29 cellular contexts compared by ENCODE assay signal in genomic region chr17:69704935-69705334, GRCh38.
"Had no signal": no experiment of that assay in that cellular context is flagged by ENCODE, and none has a peak within 500 bp of the region (broad histone marks: within the 10 kb centered on the region; RNA-seq: fewer than 3 reads in every experiment).

No MANE protein-coding gene starts in this region.

- H3K4me3 ChIP-seq: ascending aorta, breast epithelium, cardiac muscle cell, colonic mucosa, esophagus squamous epithelium, gastroesophageal sphincter, heart right ventricle, hepatocyte had no signal

- H3K4me1 ChIP-seq: ascending aorta, breast epithelium, colonic mucosa, gastroesophageal sphincter, heart right ventricle had no signal

- H2AFZ ChIP-seq: hepatocyte had no signal

- H3K4me2 ChIP-seq: hepatocyte had no signal

- ATAC-seq: activated naive CD4-positive, alpha-beta T cell treated with anti-CD3 and anti-CD28 coated beads, Interleukin-2, amount 50 U/mL, for 72 hours; activated T-cell treated with anti-CD3 and anti-CD28 coated beads, Interleukin-2, amount 50 U/mL, for 72 hours; gastroesophageal sphincter; heart right ventricle; WTC11 had no signal

- H3K36me3 ChIP-seq: ascending aorta, breast epithelium, cardiac muscle cell, colonic mucosa, esophagus squamous epithelium, gastroesophageal sphincter, heart right ventricle had no signal

- H3K27ac ChIP-seq: ascending aorta, breast epithelium, cardiac muscle cell, colonic mucosa, epithelial cell of prostate, esophagus squamous epithelium, gastroesophageal sphincter, heart right ventricle, hepatocyte, VCaP had no signal

- H3K9me3 ChIP-seq: ascending aorta, breast epithelium, colonic mucosa, esophagus squamous epithelium, gastroesophageal sphincter, heart right ventricle had no signal

- H3K79me2 ChIP-seq: hepatocyte had no signal

- DNase-seq: activated CD4-positive, alpha-beta memory T cell treated with anti-CD3 and anti-CD28 coated beads, Interleukin-2, amount 10 ng/mL, durations not matched to agents 7 days and 5 days; activated CD4-positive, alpha-beta T cell treated with anti-CD3 and anti-CD28 coated beads for 1 hour; activated CD4-positive, alpha-beta T cell treated with anti-CD3 and anti-CD28 coated beads for 4 hours; activated CD4-positive, alpha-beta T cell treated with anti-CD3 and anti-CD28 coated beads, Interleukin-2, amount 10 ng/mL, durations not matched to agents 7 days and 5 days; activated CD4-positive, alpha-beta T cell treated with anti-CD3 and anti-CD28 coated beads, Interleukin-2, amount 50 U/mL, for 4 hours; activated CD8-positive, alpha-beta memory T cell treated with anti-CD3 and anti-CD28 coated beads, Interleukin-2, amount 50 U/mL, for 48 hours; activated gamma-delta T cell; activated naive CD4-positive, alpha-beta T cell; activated naive CD4-positive, alpha-beta T cell treated with anti-CD3 and anti-CD28 coated beads, Interleukin-2, amount 10 ng/mL, durations not matched to agents 7 days and 5 days; activated naive CD8-positive, alpha-beta T cell treated with anti-CD3 and anti-CD28 coated beads, Interleukin-2, amount 10 ng/mL, durations not matched to agents 7 days and 5 days; activated T-cell treated with anti-CD3 and anti-CD28 coated beads for 4 hours; activated T-cell treated with anti-CD3 and anti-CD28 coated beads, Interleukin-2, amount 50 U/mL, for 24 hours; activated T-cell treated with anti-CD3 and anti-CD28 coated beads, Interleukin-2, amount 50 U/mL, for 72 hours; central memory CD4-positive, alpha-beta T cell; cerebellar nuclear complex; colonic mucosa; effector CD8-positive, alpha-beta T cell; esophagus squamous epithelium; foreskin melanocyte; heart right ventricle had no signal
